Comparison of ENCODE assay signal across 2 cellular contexts in genomic region chr4:138248058-138248457, GRCh38.
TF ChIP-seq lines count a peak whose summit lies in the region.

No MANE protein-coding gene starts in this region.

TF ChIP-seq in HCT116, 20 proteins besides CTCF, POLR2A, EP300 and RAD21:
- TF ChIP-seq EZH2phosphoT487 (IDR thresholded peaks at IDR 0.05; ENCODE audit: borderline replicate concordance) (no peak), SRF (IDR thresholded peaks at IDR 0.05; ENCODE audit: low read depth) (no peak), ATF3 (IDR thresholded peaks at IDR 0.05) (no peak), ZFX (IDR thresholded peaks at IDR 0.05) (no peak), JUND (IDR thresholded peaks at IDR 0.05) (no peak), ELF1 (IDR thresholded peaks at IDR 0.05; ENCODE audit: borderline replicate concordance, low read depth) (no peak), ZBTB33 (IDR thresholded peaks at IDR 0.05; ENCODE audit: extremely low read depth, insufficient replicate concordance, low read length) (no peak), YY1 (IDR thresholded peaks at IDR 0.05; ENCODE audit: extremely low read depth, insufficient replicate concordance, low read depth, low read length) (no peak), SIN3A (IDR thresholded peaks at IDR 0.05; ENCODE audit: low read depth) (no peak), POLR2AphosphoS5 (IDR thresholded peaks at IDR 0.05; ENCODE audit: low read depth, low read length) (no peak), FOSL1 (IDR thresholded peaks at IDR 0.05; ENCODE audit: low read depth) (no peak), EZH2 (IDR thresholded peaks at IDR 0.05) (no peak), TCF7L2 (IDR thresholded peaks at IDR 0.05; ENCODE audit: borderline replicate concordance, extremely low read depth, insufficient read depth, insufficient read length) (no peak), MAX (IDR thresholded peaks at IDR 0.05) (no peak), REST (IDR thresholded peaks at IDR 0.05; ENCODE audit: low read depth) (no peak), CEBPB (IDR thresholded peaks at IDR 0.05; ENCODE audit: low read depth) (no peak), ZNF274 (IDR thresholded peaks at IDR 0.05; ENCODE audit: low read depth, low read length) (no peak)

TF ChIP-seq in K562, 482 proteins besides CTCF, POLR2A, EP300 and RAD21:
- TF ChIP-seq ETV1 (tag; conservative IDR thresholded peaks at IDR 0.05; ENCODE audit: low read depth) (peak; percentile 37; the same call in 1 of the 2 replicates), ZNF584 (CRISPR knock-in tag; IDR thresholded peaks at IDR 0.05; ENCODE audit: low read depth) (no peak), KLF16 (IDR thresholded peaks at IDR 0.05) (no peak), CC2D1A (IDR thresholded peaks at IDR 0.05) (0 out of 2 replicates have a peak, but pooled peaks have one; percentile 40), ZNF592 (IDR thresholded peaks at IDR 0.05) (0 out of 2 replicates have a peak, but pooled peaks have one; percentile 22), THRAP3 (IDR thresholded peaks at IDR 0.05; ENCODE audit: borderline replicate concordance) (no peak), ZBTB40 (IDR thresholded peaks at IDR 0.05) (peak; percentile 97), ZBTB40 (CRISPR knock-in tag; IDR thresholded peaks at IDR 0.05) (peak; percentile 87)
